In genomic region chr12:11698729-11699128, GRCh38 we compare ENCODE assay signal across 19 cellular contexts. TPM values are rescaled to one million over a fixed set of nuclear protein-coding genes. Genes with fewer than 3 reads are reported as not detected.
DNase-seq lines count a peak whose midpoint lies in the region; ATAC-seq and TF ChIP-seq lines count a peak whose summit lies in the region.
"Had no signal": no experiment of that assay in that cellular context is flagged by ENCODE, and none has a peak within 500 bp of the region (broad histone marks: within the 10 kb centered on the region; RNA-seq: fewer than 3 reads in every experiment).

No MANE protein-coding gene starts in this region.

- H2AFZ ChIP-seq in mammary epithelial cell (ENCODE audit: low read depth, low read length), result no peak overlapping the region
- H2AFZ ChIP-seq in OCI-LY7 (ENCODE audit: low read length), result no peak overlapping the region
- H2AFZ ChIP-seq: GM23338 had no signal

- BruUV-seq in MCF 10A (replicated peaks; lab: Mats Ljungman, UMichigan) (no TSS peak), mammary epithelial cell (replicated peaks; lab: Mats Ljungman, UMichigan) (no TSS peak), OCI-LY7 (replicated peaks; lab: Mats Ljungman, UMichigan) (no TSS peak)

- CTCF ChIA-PET in MCF 10A (lab: Yijun Ruan, JAX), result no interaction called here
- CTCF ChIA-PET in mammary epithelial cell (lab: Charles Lee; ENCODE audit: low non-redundant PET), result no interaction called here
- CTCF ChIA-PET in OCI-LY7 (lab: Charles Lee; ENCODE audit: unreplicated experiment), result no interaction called here

- peaks cover 19% of the 10 kb centered on the region for H3K4me1 ChIP-seq in mammary epithelial cell (ENCODE audit: insufficient read depth, low read length)
- peaks cover 0 to 8% of the 10 kb centered on the region in 2 experiments for H3K4me1 ChIP-seq in neutrophil (ENCODE audit: control insufficient read depth in 1 of 2, insufficient read depth in 1 of 2, low read depth in 1 of 2, low read length in 1 of 2)
- H3K4me1 ChIP-seq in OCI-LY7 (ENCODE audit: insufficient read depth, low read length, poor library complexity, severe bottlenecking), result no peaks in the 10 kb centered on the region

- in situ Hi-C loops in mammary epithelial cell (cut with MboI; ENCODE audit: low sequenced_read_pairs in 2 of 2), result no loop called here

- dilution Hi-C loops in mammary epithelial cell (cut with HindIII; ENCODE audit: low sequenced_read_pairs), result no loop called here

- no peaks in the 10 kb centered on the region for H3K9me3 ChIP-seq in mammary epithelial cell (replicated peaks; ENCODE audit: insufficient read depth, low read length)
- H3K9me3 ChIP-seq in neutrophil, result no peaks in the 10 kb centered on the region
- no peaks in the 10 kb centered on the region for H3K9me3 ChIP-seq in OCI-LY7 (ENCODE audit: low read length)

- H3K9me2 ChIP-seq in OCI-LY7 (ENCODE audit: insufficient read depth, low read length), result no peaks in the 10 kb centered on the region

- H3K27ac Mint-ChIP-seq in MCF 10A (ENCODE audit: low read depth, unreplicated experiment), result peak overlapping the region; percentile 88
- H3K27ac Mint-ChIP-seq: GM23338 had no signal

- no peak overlapping the region for H3K4me3 Mint-ChIP-seq in MCF 10A (ENCODE audit: unreplicated experiment)
- H3K4me3 Mint-ChIP-seq: GM23338 had no signal

- H3K9ac ChIP-seq in mammary epithelial cell (ENCODE audit: insufficient read depth, low read length), result no peak overlapping the region

- H3K79me2 ChIP-seq in mammary epithelial cell (ENCODE audit: insufficient read depth, low read length) (peaks cover 85% of the 10 kb centered on the region), OCI-LY7 (ENCODE audit: insufficient read depth, low read depth, low read length) (no peaks in the 10 kb centered on the region; the same call in 1 of the 2 replicates)

- H3K4me2 ChIP-seq in mammary epithelial cell (ENCODE audit: insufficient read depth, low read depth, low read length) (no peak overlapping the region), OCI-LY7 (ENCODE audit: low read length) (no peak overlapping the region)
- H3K4me2 ChIP-seq: GM23338 had no signal

- intact Hi-C loops in MCF 10A (cut with micrococcal nuclease), result loop anchor here (1.0 to 5.0 kb wide), 2 partner anchors 43 to 46 kb away; no protein-coding TSS in a partner anchor
- intact Hi-C loops in mammary epithelial cell (cut with micrococcal nuclease), result loop anchor here (1.0 kb wide), 1 partner anchor 48 kb away; no protein-coding TSS in a partner anchor
- intact Hi-C loops in OCI-LY7 (cut with micrococcal nuclease; ENCODE audit: unreplicated experiment), result no loop called here

- H3K9me3 Mint-ChIP-seq in MCF 10A (ENCODE audit: unreplicated experiment), result peaks cover under 1% of the 10 kb centered on the region
- H3K9me3 Mint-ChIP-seq: CD4-positive, alpha-beta memory T cell; GM23338 had no signal

- POLR2A ChIA-PET in MCF 10A (lab: Yijun Ruan, JAX), result interaction anchor here (0.5 to 1.3 kb wide), 7 partner anchors 15 to 674 kb away, joined by 3 to 5 read pairs (median 3); no protein-coding TSS in a partner anchor
- POLR2A ChIA-PET in OCI-LY7 (lab: Charles Lee), result interaction anchor here (0.9 to 1.1 kb wide), 3 partner anchors 10 to 29 kb away, joined by 3 read pairs; no protein-coding TSS in a partner anchor

- 98% methylated on average over 2 of the region's 2 CpGs for WGBS in mammary epithelial cell (ENCODE audit: low coverage, missing lambda C conversion rate)

- no peaks in the 10 kb centered on the region for H3K36me3 Mint-ChIP-seq in MCF 10A (ENCODE audit: insufficient read depth, unreplicated experiment)

- DNase-seq in MCF 10A (ENCODE audit: unreplicated experiment), result no peak
- no peak for DNase-seq in mammary epithelial cell
- no peak for DNase-seq in OCI-LY7 (ENCODE audit: low spot score)
- DNase-seq: 8988T; CD4-positive, alpha-beta memory T cell; DMS79; KBM-7; NCI-H146; NCI-H2081; NCI-H510A; NCI-H774 had no signal

- no peak for TF ChIP-seq CTCF in MCF 10A (IDR thresholded peaks at IDR 0.05; ENCODE audit: unreplicated experiment)
- TF ChIP-seq CTCF in mammary epithelial cell (conservative IDR thresholded peaks at IDR 0.05 in 1 of 2, IDR thresholded peaks at IDR 0.05 in 1 of 2; ENCODE audit: extremely low read depth in 1 of 2, insufficient read depth in 1 of 2, low read depth in 1 of 2, low read length in 2 of 2), result no peak
- TF ChIP-seq CTCF in neutrophil (IDR thresholded peaks at IDR 0.05), result no peak
- TF ChIP-seq CTCF in OCI-LY7 (conservative IDR thresholded peaks at IDR 0.05; ENCODE audit: low read length), result no peak

- H3K27me3 ChIP-seq in mammary epithelial cell (ENCODE audit: insufficient read depth, low read length), result no peaks in the 10 kb centered on the region
- H3K27me3 ChIP-seq in neutrophil, result no peaks in the 10 kb centered on the region

- H4K20me1 ChIP-seq in mammary epithelial cell (ENCODE audit: insufficient read depth, low read length) (no peaks in the 10 kb centered on the region), OCI-LY7 (ENCODE audit: insufficient read depth, low read length) (no peaks in the 10 kb centered on the region)

- ATAC-seq in esophagus mucosa (peak; percentile 14), HG03175 (IDR thresholded peaks at IDR 0.05; ENCODE audit: unreplicated experiment) (no peak), GM18873 (IDR thresholded peaks at IDR 0.05; ENCODE audit: low FRiP score, unreplicated experiment) (no peak), HG02763 (IDR thresholded peaks at IDR 0.05; ENCODE audit: unreplicated experiment) (no peak)
- ATAC-seq: GM23338, HCT116 had no signal

- H3K27me3 Mint-ChIP-seq in MCF 10A (ENCODE audit: insufficient read depth, unreplicated experiment), result no peaks in the 10 kb centered on the region
- H3K27me3 Mint-ChIP-seq: CD4-positive, alpha-beta memory T cell had no signal

- no peaks in the 10 kb centered on the region for H3K36me3 ChIP-seq in mammary epithelial cell (ENCODE audit: insufficient read depth, low read length)
- no peaks in the 10 kb centered on the region for H3K36me3 ChIP-seq in neutrophil
- H3K36me3 ChIP-seq in OCI-LY7 (ENCODE audit: insufficient read depth, low read length), result no peaks in the 10 kb centered on the region

- H3K4me1 Mint-ChIP-seq in MCF 10A (ENCODE audit: insufficient read depth, unreplicated experiment), result peaks cover 37% of the 10 kb centered on the region

- H3K4me3 ChIP-seq in mammary epithelial cell (replicated peaks in 1 of 3; ENCODE audit: insufficient read depth in 1 of 3, low read depth in 2 of 3, low read length in 3 of 3) (no peak overlapping the region), neutrophil (ENCODE audit: low read depth in 1 of 2, low read length in 1 of 2) (no peak overlapping the region), OCI-LY7 (ENCODE audit: low read depth, low read length, poor library complexity, severe bottlenecking) (no peak overlapping the region)
- H3K4me3 ChIP-seq: GM23338 had no signal

- H3K27ac ChIP-seq in mammary epithelial cell (ENCODE audit: insufficient read depth, low read depth, low read length), result no peak overlapping the region
- H3K27ac ChIP-seq in neutrophil, result peak overlapping the region; percentile 20
- no peak overlapping the region for H3K27ac ChIP-seq in OCI-LY7 (ENCODE audit: low read depth, low read length, poor library complexity, severe bottlenecking)
- H3K27ac ChIP-seq: RWPE1 had no signal

RNA-seq across cellular contexts. Expression of gene ETV6, which starts 49.3 kb away (rescaled TPM):
- total RNA-seq in MCF 10A (2022) (16.9 and 19.3 TPM in 2 replicates), mammary epithelial cell (10 to 100 TPM; 16.7 to 28.3 TPM), esophagus mucosa (23.4 TPM), OCI-LY7 (2022) (17.1 and 23.1 TPM in 2 replicates)
- 6.3 TPM for polyA plus RNA-seq in mammary epithelial cell
- polyA minus RNA-seq in mammary epithelial cell, result 41.9 TPM
- total RNA-seq in OCI-LY7 (2014; rRNA removed; shearing (Covaris generic)), result 17.2 and 19.3 TPM in 2 replicates
